ENCODE assay signal across 8 cellular contexts in genomic region chr1:45583666-45584350, GRCh38. TPM values are rescaled to one million over a fixed set of nuclear protein-coding genes. Genes with fewer than 3 reads are reported as not detected.
DNase-seq lines count a peak whose midpoint lies in the region; ATAC-seq and TF ChIP-seq lines count a peak whose summit lies in the region.

Gene NASP, plus strand, starts transcription at chr1:45584041. Its CDS starts 106 bp downstream, at chr1:45584147.

- H3K4me1 Mint-ChIP-seq in activated T-cell treated with anti-CD3 and anti-CD28 coated beads, Interleukin-2, amount 50 U/mL, for 4 hours (ENCODE audit: low read depth): peaks cover 26% of the 10 kb centered on the region

- peaks cover 35% of the 10 kb centered on the region for H3K4me1 ChIP-seq in DND-41 (ENCODE audit: insufficient read depth, low read length)
- peaks cover 17% of the 10 kb centered on the region for H3K4me1 ChIP-seq in PC-9 (replicated peaks; ENCODE audit: insufficient read depth)

- no peaks in the 10 kb centered on the region for H3K27me3 Mint-ChIP-seq in activated T-cell treated with anti-CD3 and anti-CD28 coated beads, Interleukin-2, amount 50 U/mL, for 4 hours (ENCODE audit: low read depth)

- H3K4me2 ChIP-seq in DND-41 (ENCODE audit: insufficient read depth, low read length) (peak within 1 kb of the TSS; percentile 69), PC-9 (peak within 1 kb of the TSS; percentile 89)

- H3K4me3 Mint-ChIP-seq in activated T-cell treated with anti-CD3 and anti-CD28 coated beads, Interleukin-2, amount 50 U/mL, for 4 hours: peak within 1 kb of the TSS; percentile 99

- H3K79me2 ChIP-seq in DND-41 (ENCODE audit: insufficient read depth, low read length) (peaks cover 53% of the 10 kb centered on the region), PC-9 (ENCODE audit: low read depth) (peaks cover 42% of the 10 kb centered on the region)

- ATAC-seq in DND-41 (ENCODE audit: insufficient read depth, low read depth): peak; percentile 66
- ATAC-seq in GM21723 (IDR thresholded peaks at IDR 0.05; ENCODE audit: unreplicated experiment): peak; percentile 62
- ATAC-seq in activated T-cell treated with anti-CD3 and anti-CD28 coated beads, Interleukin-2, amount 50 U/mL, for 4 hours: peak; percentile 73 to 75
- ATAC-seq in esophagus mucosa: peak; percentile 78

- peaks cover 2% of the 10 kb centered on the region for H3K36me3 Mint-ChIP-seq in activated T-cell treated with anti-CD3 and anti-CD28 coated beads, Interleukin-2, amount 50 U/mL, for 4 hours (ENCODE audit: insufficient read depth)

- no peaks in the 10 kb centered on the region for H3K9me3 ChIP-seq in DND-41 (ENCODE audit: insufficient read depth, low read length, severe bottlenecking)
- H3K9me3 ChIP-seq in PC-9 (ENCODE audit: insufficient read depth, low read depth): no peaks in the 10 kb centered on the region

- intact Hi-C loops in PC-9 (cut with micrococcal nuclease; ENCODE audit: unreplicated experiment): loop anchor here (1.0 to 10.0 kb wide), 8 partner anchors 27 to 849 kb away; partner anchors contain the start of genes BTBD19, DYNLT4, GPBP1L1 and HECTD3

- peak within 1 kb of the TSS; percentile 97 for H3K9ac ChIP-seq in DND-41 (ENCODE audit: low read depth, low read length)

- TSS peak; percentile 57 for BruUV-seq in PC-9 (replicated peaks; lab: Mats Ljungman, UMichigan)

- peaks cover 42% of the 10 kb centered on the region for H4K20me1 ChIP-seq in DND-41 (ENCODE audit: insufficient read depth, low read length)
- peaks cover 38% of the 10 kb centered on the region for H4K20me1 ChIP-seq in PC-9 (ENCODE audit: insufficient read depth)

- H3K36me3 ChIP-seq in DND-41 (ENCODE audit: insufficient read depth, low read length) (peaks cover 33% of the 10 kb centered on the region), PC-9 (ENCODE audit: low read depth) (peaks cover 3% of the 10 kb centered on the region; the same call in 1 of the 2 replicates)

- H3K4me3 ChIP-seq in DND-41 (ENCODE audit: low read depth in 1 of 2, low read length in 2 of 2) (peak within 1 kb of the TSS; percentile 41 to 65), PC-9 (peak within 1 kb of the TSS; percentile 86)

- no peaks in the 10 kb centered on the region for H3K9me3 Mint-ChIP-seq in activated T-cell treated with anti-CD3 and anti-CD28 coated beads, Interleukin-2, amount 50 U/mL, for 4 hours

- CTCF ChIA-PET in PC-9 (lab: Charles Lee): interaction anchor here (0.5 to 0.8 kb wide), 2 partner anchors 91 to 749 kb away, joined by 3 to 8 read pairs; no protein-coding TSS in a partner anchor

- no peaks in the 10 kb centered on the region for H3K27me3 ChIP-seq in DND-41 (ENCODE audit: insufficient read depth, low read length, poor library complexity)
- H3K27me3 ChIP-seq in PC-9 (ENCODE audit: insufficient read depth, low read depth): no peaks in the 10 kb centered on the region

- DNase-seq in DND-41 (peak; percentile 93), KG1 (lab: John Stamatoyannopoulos, UW) (peak; percentile 85), PC-9 (peak; percentile 73 to 95), myocyte (ENCODE audit: low read depth) (peak; percentile 89)
- DNase-seq in activated T-cell treated with anti-CD3 and anti-CD28 coated beads, Interleukin-2, amount 50 U/mL, for 4 hours: peak; percentile 93
- DNase-seq in stimulated activated CD8-positive, alpha-beta memory T cell treated with anti-CD3 and anti-CD28 coated beads, Interleukin-7, amount 100 ng/mL, for 4 hours (ENCODE audit: low read depth in 2 of 2): peak; percentile 81 to 83

- TF ChIP-seq CTCF in DND-41 (IDR thresholded peaks at IDR 0.05; ENCODE audit: borderline replicate concordance, extremely low read depth, low read length, poor library complexity, severe bottlenecking): no peak
- no peak for TF ChIP-seq CTCF in PC-9 (conservative IDR thresholded peaks at IDR 0.05)

- H3K27ac ChIP-seq in DND-41 (ENCODE audit: low read length) (peak within 1 kb of the TSS; percentile 97), PC-9 (peak within 1 kb of the TSS; percentile 64)

- H2AFZ ChIP-seq in DND-41 (ENCODE audit: low read depth, low read length): peak within 1 kb of the TSS; percentile 91
- peak within 1 kb of the TSS; percentile 100 for H2AFZ ChIP-seq in PC-9

- no peaks in the 10 kb centered on the region for H3K9me2 ChIP-seq in PC-9 (ENCODE audit: insufficient read depth)

- POLR2A ChIA-PET in PC-9 (lab: Charles Lee; ENCODE audit: unreplicated experiment): interaction anchor here (0.5 to 1.0 kb wide), 12 partner anchors 42 to 1060 kb away, joined by 3 to 12 read pairs (median 4); partner anchors contain the start of genes CCDC163, MMACHC, PRDX1 and RAD54L

- peaks cover 22% of the 10 kb centered on the region for H3F3A ChIP-seq in PC-9 (ENCODE audit: insufficient read depth, low read depth)

RNA-seq across cellular contexts. Expression of gene NASP, which starts in this region (rescaled TPM):
- 211 and 221 TPM in 2 replicates for total RNA-seq in PC-9 (2021)
- total RNA-seq in activated T-cell treated with anti-CD3 and anti-CD28 coated beads, Interleukin-2, amount 50 U/mL, for 4 hours: 100 to 1,000 TPM; 243 to 271 (median 268) TPM
- total RNA-seq in esophagus mucosa: 49.9 TPM
- total RNA-seq in myocyte: 30.8 and 32.6 TPM in 2 replicates
- 31.1 TPM for polyA plus RNA-seq in myocyte (2012)

Comparison
In these comparisons a context has a peak if more than half of its experiments do, and no peak if none do; other contexts are left out.
1. Peak in every context shown above with its lines: DNase-seq, ATAC-seq, H3K4me3 ChIP-seq and H3K27ac ChIP-seq.